1 cellular context compared by ENCODE assay signal in the genomic region with DNA sequence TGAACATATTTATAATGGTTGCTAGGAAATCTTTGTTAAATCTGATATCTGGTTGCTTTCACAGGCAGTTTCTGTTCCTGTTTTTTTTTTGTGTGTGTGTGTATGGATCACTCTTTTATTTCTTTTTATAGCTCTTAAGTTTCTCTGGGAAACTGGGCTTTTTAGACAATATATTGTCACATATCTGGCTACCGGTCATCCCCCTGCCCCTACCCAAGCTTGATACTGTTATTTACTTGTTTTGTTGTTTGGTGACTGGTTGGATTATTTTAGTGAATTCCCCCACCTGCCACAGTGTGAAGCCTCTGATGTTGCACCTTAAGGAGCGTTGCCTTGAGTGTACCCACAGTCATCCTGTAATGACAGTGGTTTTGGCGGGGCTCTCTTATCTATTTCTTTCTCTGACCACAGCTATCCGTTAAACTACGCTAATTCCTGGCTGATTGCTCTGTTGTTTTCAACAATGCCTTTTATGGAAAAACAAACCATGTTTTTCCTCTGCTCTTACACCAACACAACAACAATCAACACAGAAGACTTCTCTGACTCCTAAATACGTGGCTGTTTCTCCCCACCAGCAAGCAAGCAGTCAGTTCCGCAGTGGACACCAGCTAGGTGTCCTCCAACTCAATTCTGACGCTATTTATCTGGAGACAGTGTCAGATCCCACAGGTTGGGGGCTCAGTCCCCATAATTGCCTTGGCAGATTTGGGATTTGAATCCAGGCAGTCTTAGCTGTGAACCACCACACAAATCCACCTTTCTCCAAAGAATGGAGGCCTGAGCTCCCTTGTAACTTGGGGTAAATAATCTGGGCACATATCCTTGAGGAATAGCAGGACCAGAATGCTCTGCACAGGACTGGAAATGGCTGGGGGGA.
TF ChIP-seq lines count a peak whose summit lies in the region.

No MANE protein-coding gene starts in this region.

TF ChIP-seq in endothelial cell of umbilical vein, 7 proteins besides CTCF, POLR2A, EP300 and RAD21 (continued from another document):
- no peak for TF ChIP-seq EZH2 (IDR thresholded peaks at IDR 0.05; ENCODE audit: borderline replicate concordance, low read depth, low read length, severe bottlenecking)
- TF ChIP-seq JUN (IDR thresholded peaks at IDR 0.05; ENCODE audit: borderline replicate concordance, insufficient read depth, insufficient read length, low read depth) = no peak
- no peak for TF ChIP-seq MYC (IDR thresholded peaks at IDR 0.05; ENCODE audit: low read depth, low read length)
- TF ChIP-seq POLR2AphosphoS5 (IDR thresholded peaks at IDR 0.05; ENCODE audit: insufficient read depth, low read depth, low read length) = no peak
- no peak for TF ChIP-seq MAX (IDR thresholded peaks at IDR 0.05; ENCODE audit: insufficient read depth, insufficient read length)
